Comparison of ENCODE assay signal across 20 cellular contexts in the genomic region with DNA sequence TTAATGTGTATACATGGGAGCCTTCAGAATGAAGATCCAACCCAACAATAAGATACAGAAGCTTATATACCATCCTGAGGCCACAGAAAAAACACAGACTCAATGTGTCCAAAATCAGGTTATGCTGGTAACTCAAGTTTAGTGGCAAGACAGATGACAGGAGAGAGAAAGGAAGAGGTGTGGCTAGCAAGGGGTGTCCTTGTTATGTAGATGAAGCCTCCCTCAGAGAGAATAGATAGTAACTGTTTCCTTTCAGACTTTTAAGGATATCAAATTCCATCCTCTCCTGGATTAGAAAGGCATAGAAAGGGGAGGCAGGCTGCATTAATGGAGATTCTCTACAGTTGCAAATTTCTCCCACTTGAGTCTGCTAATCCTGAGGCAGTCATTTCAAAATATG.
"Had no signal": no experiment of that assay in that cellular context is flagged by ENCODE, and none has a peak within 500 bp of the region (broad histone marks: within the 10 kb centered on the region; RNA-seq: fewer than 3 reads in every experiment).

No MANE protein-coding gene starts in this region.

- ATAC-seq: activated CD4-positive, alpha-beta T cell treated with anti-CD3 and anti-CD28 coated beads for 36 hours; activated naive CD4-positive, alpha-beta T cell treated with anti-CD3 and anti-CD28 coated beads, Interleukin-2, amount 50 U/mL, for 72 hours; activated T-helper 17 cell treated with anti-CD3 and anti-CD28 coated beads, Interleukin-2, amount 50 U/mL, for 72 hours; heart left ventricle; left colon; right cardiac atrium; stimulated activated naive CD8-positive, alpha-beta T cell treated with anti-CD3 and anti-CD28 coated beads, Interleukin-15, Interleukin-2, amounts not matched to agents 100 U/mL and 50 U/mL, for 24 hours; upper lobe of right lung had no signal

- H3K9me3 ChIP-seq: heart left ventricle, neutrophil, upper lobe of right lung had no signal

- H3K4me3 ChIP-seq: heart left ventricle, upper lobe of right lung had no signal

- H3K27me3 ChIP-seq: heart left ventricle, neutrophil, upper lobe of right lung had no signal

- H3K36me3 ChIP-seq: heart left ventricle, neutrophil, upper lobe of right lung had no signal

- DNase-seq: activated B cell treated with CpG ODN at 0.5 μM for 24 hours; activated CD4-positive, alpha-beta T cell treated with anti-CD3 and anti-CD28 coated beads for 36 hours; activated CD4-positive, alpha-beta T cell treated with anti-CD3 and anti-CD28 coated beads, Interleukin-2, amount 50 U/mL, for 4 hours; activated CD8-positive, alpha-beta memory T cell treated with anti-CD3 and anti-CD28 coated beads for 24 hours; activated CD8-positive, alpha-beta memory T cell treated with anti-CD3 and anti-CD28 coated beads, Interleukin-2, amount 50 U/mL, for 4 hours; activated T-cell treated with anti-CD3 and anti-CD28 coated beads, Interleukin-2, amount 50 U/mL, for 24 hours; aorta; heart left ventricle; islet precursor cell; left colon; right cardiac atrium; stimulated activated CD4-positive, alpha-beta T cell treated with anti-CD3 and anti-CD28 coated beads, Interleukin-12 subunit alpha, Interleukin-12 subunit beta, amount 100 ng/mL, for 4 hours; stimulated activated CD4-positive, alpha-beta T cell treated with anti-CD3 and anti-CD28 coated beads, Interleukin-4, amount 100 ng/mL, for 4 hours; stimulated activated naive CD8-positive, alpha-beta T cell treated with anti-CD3 and anti-CD28 coated beads, Interleukin-15, Interleukin-2, amounts not matched to agents 100 U/mL and 50 U/mL, for 24 hours; T1000; upper lobe of right lung had no signal

- H3K79me2 ChIP-seq: parathyroid adenoma had no signal

- H3K9ac ChIP-seq: parathyroid adenoma had no signal

- H3K4me1 ChIP-seq: heart left ventricle, parathyroid adenoma, upper lobe of right lung had no signal

- H3K27ac ChIP-seq: heart left ventricle, neutrophil, parathyroid adenoma, upper lobe of right lung had no signal

- H2AFZ ChIP-seq: parathyroid adenoma had no signal
